Comparison of ENCODE assay signal across 8 cellular contexts in the genomic region with DNA sequence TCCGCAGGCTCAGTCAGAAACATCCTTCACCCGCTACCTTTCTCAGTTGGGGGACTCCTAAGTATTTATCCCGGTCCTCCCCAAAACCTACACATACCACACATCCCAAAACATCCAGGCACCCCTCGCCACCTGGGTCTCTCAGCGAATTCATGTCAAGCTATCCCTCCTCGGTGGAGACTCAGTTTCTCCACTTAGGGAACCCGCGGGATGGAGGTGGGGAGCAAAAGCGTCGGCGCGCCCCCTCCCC. TPM values are rescaled to one million over a fixed set of nuclear protein-coding genes. Genes with fewer than 3 reads are reported as not detected.
DNase-seq lines count a peak whose midpoint lies in the region; ATAC-seq, FAIRE-seq and TF ChIP-seq lines count a peak whose summit lies in the region.

No MANE protein-coding gene starts in this region.

- no peak for FAIRE-seq in GM19239 (lab: Jason Lieb, UNC)

- DNase-seq in body of pancreas (no peak), GM19240 (ENCODE audit: insufficient read length, low spot score) (no peak), GM19239 (ENCODE audit: insufficient read length, low spot score) (no peak)

- CTCF ChIA-PET in HEK293 (lab: Yijun Ruan, JAX): interaction anchor here (0.5 to 3.0 kb wide), 6 partner anchors 15 to 572 kb away, joined by 3 to 12 read pairs (median 4); no protein-coding TSS in a partner anchor

- H3K27me3 ChIP-seq in ACC112 (ENCODE audit: insufficient read depth, low read length): no peaks in the 10 kb centered on the region
- no peaks in the 10 kb centered on the region for H3K27me3 ChIP-seq in body of pancreas

- TF ChIP-seq POLR2A in body of pancreas (IDR thresholded peaks at IDR 0.05): no peak

- H3K27ac ChIP-seq in ACC112 (ENCODE audit: low read depth, low read length): peak overlapping the region; percentile 67
- peak overlapping the region; percentile 83; the same call in 1 of the 2 replicates for H3K27ac ChIP-seq in HEK293 (ENCODE audit: extremely low read depth, low read depth, low read length)
- peak overlapping the region; percentile 90 to 100 (median 100) for H3K27ac ChIP-seq in body of pancreas
- peak overlapping the region; percentile 89 for H3K27ac ChIP-seq in mesodermal cell (ENCODE audit: low read depth, low read length, severe bottlenecking)

- TF ChIP-seq CTCF in HEK293 (tag by site-specific recombination; IDR thresholded peaks at IDR 0.05) (no peak), body of pancreas (IDR thresholded peaks at IDR 0.05) (no peak)

- intact Hi-C loops in body of pancreas (cut with DNase I): no loop called here

- H3K36me3 ChIP-seq in ACC112 (ENCODE audit: insufficient read depth, low read length) (no peaks in the 10 kb centered on the region), HEK293 (ENCODE audit: control insufficient read depth in 2 of 2, insufficient read depth in 1 of 2, low read length in 2 of 2) (no peaks in the 10 kb centered on the region), body of pancreas (replicated peaks in 1 of 2; ENCODE audit: insufficient read depth in 1 of 2, low read depth in 2 of 2) (no peaks in the 10 kb centered on the region), mesodermal cell (ENCODE audit: control insufficient read depth, insufficient read depth, low read length) (no peaks in the 10 kb centered on the region)

- H3K4me1 ChIP-seq in ACC112 (ENCODE audit: control insufficient read depth, insufficient read depth, low read length, unreplicated experiment) (peaks cover 32% of the 10 kb centered on the region), HEK293 (ENCODE audit: control insufficient read depth, insufficient read depth, low read length) (peaks cover 13% of the 10 kb centered on the region), body of pancreas (peaks cover 41% of the 10 kb centered on the region), mesodermal cell (ENCODE audit: control insufficient read depth, insufficient read depth, low read length, poor library complexity, severe bottlenecking) (peaks cover 17% of the 10 kb centered on the region)

- peak overlapping the region; percentile 82 for H3K4me3 ChIP-seq in ACC112 (ENCODE audit: low read depth, low read length)
- peak overlapping the region; percentile 50 for H3K4me3 ChIP-seq in HEK293 (ENCODE audit: low read depth, low read length)
- peak overlapping the region; percentile 46 to 70 for H3K4me3 ChIP-seq in body of pancreas
- H3K4me3 ChIP-seq in mesodermal cell (ENCODE audit: extremely low read depth, insufficient read depth, low read length, poor library complexity, severe bottlenecking): peak overlapping the region; percentile 61

- WGBS in body of pancreas, 2 donors: 0 to 1% methylated on average over 10 to 12 of the region's 12 CpGs
- 1 to 2% methylated on average over 11 to 12 of the region's 12 CpGs for WGBS in mesodermal cell (ENCODE audit: insufficient coverage in 2 of 2), 2 experiments

- no peak overlapping the region for H2AFZ ChIP-seq in ACC112 (ENCODE audit: low read length, unreplicated experiment)

- POLR2A ChIA-PET in HEK293 (lab: Yijun Ruan, JAX): interaction anchor here (0.5 to 2.2 kb wide), 8 partner anchors 10 to 192 kb away, joined by 3 to 14 read pairs (median 4); partner anchors contain the start of genes CKS1B, FLAD1 and PYGO2

- H3K9me3 ChIP-seq in HEK293 (ENCODE audit: control insufficient read depth, insufficient read depth, low read depth, low read length) (no peaks in the 10 kb centered on the region), body of pancreas (no peaks in the 10 kb centered on the region), mesodermal cell (ENCODE audit: control insufficient read depth, low read length) (no peaks in the 10 kb centered on the region)

- peaks cover 36% of the 10 kb centered on the region for H3K79me2 ChIP-seq in ACC112 (ENCODE audit: control insufficient read depth, insufficient read depth, low read length, unreplicated experiment)

- ATAC-seq in body of pancreas (no peak), GM21723 (IDR thresholded peaks at IDR 0.05; ENCODE audit: unreplicated experiment) (no peak), GM19023 (IDR thresholded peaks at IDR 0.05; ENCODE audit: unreplicated experiment) (no peak)

TF ChIP-seq in HEK293, 187 proteins besides CTCF, POLR2A, EP300 and RAD21:
- peak; percentile 12 for TF ChIP-seq ZBTB26 (tag by site-specific recombination; optimal IDR thresholded peaks at IDR 0.05)
- TF ChIP-seq ZNF335 (tag by site-specific recombination; conservative IDR thresholded peaks at IDR 0.05): peak; percentile 28; the same call in 1 of the 2 replicates
- peak; percentile 4; the same call in 1 of the 2 replicates for TF ChIP-seq SCRT1 (tag by site-specific recombination; IDR thresholded peaks at IDR 0.05; ENCODE audit: borderline replicate concordance)
- TF ChIP-seq, protein P1, sequence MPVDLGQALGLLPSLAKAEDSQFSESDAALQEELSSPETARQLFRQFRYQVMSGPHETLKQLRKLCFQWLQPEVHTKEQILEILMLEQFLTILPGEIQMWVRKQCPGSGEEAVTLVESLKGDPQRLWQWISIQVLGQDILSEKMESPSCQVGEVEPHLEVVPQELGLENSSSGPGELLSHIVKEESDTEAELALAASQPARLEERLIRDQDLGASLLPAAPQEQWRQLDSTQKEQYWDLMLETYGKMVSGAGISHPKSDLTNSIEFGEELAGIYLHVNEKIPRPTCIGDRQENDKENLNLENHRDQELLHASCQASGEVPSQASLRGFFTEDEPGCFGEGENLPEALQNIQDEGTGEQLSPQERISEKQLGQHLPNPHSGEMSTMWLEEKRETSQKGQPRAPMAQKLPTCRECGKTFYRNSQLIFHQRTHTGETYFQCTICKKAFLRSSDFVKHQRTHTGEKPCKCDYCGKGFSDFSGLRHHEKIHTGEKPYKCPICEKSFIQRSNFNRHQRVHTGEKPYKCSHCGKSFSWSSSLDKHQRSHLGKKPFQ (tag by site-specific recombination; IDR thresholded peaks at IDR 0.05): no peak
- TF ChIP-seq ZBTB20 (tag by site-specific recombination; IDR thresholded peaks at IDR 0.05): peak; percentile 51; the same call in 1 of the 2 replicates
- no peak for TF ChIP-seq WT1 (tag by site-specific recombination; IDR thresholded peaks at IDR 0.05)
- TF ChIP-seq SCRT2 (tag by site-specific recombination; IDR thresholded peaks at IDR 0.05): no peak; the same call in 1 of the 2 replicates

RNA-seq across cellular contexts. Expression of gene ZBTB7B, which starts 1.2 kb away (rescaled TPM):
- total RNA-seq in body of pancreas: 10 to 100 TPM; 30.1 to 34.3 TPM
- 10.8 TPM for polyA plus RNA-seq in mesodermal cell (2013, experiment 1 of 2)
- polyA plus RNA-seq in mesodermal cell (2013, experiment 2 of 2): 10.5 TPM

RNA-seq across cellular contexts. Expression of gene LENEP, which starts 8.0 kb away (rescaled TPM):
- total RNA-seq in body of pancreas: not detected
- polyA plus RNA-seq in mesodermal cell (2013, experiment 1 of 2): not detected
- not detected for polyA plus RNA-seq in mesodermal cell (2013, experiment 2 of 2)

RNA-seq across cellular contexts. Expression of gene FLAD1, which starts 18.2 kb away (rescaled TPM):
- total RNA-seq in body of pancreas: 10 to 100 TPM; 10.1 to 51.4 TPM
- 31.7 TPM for polyA plus RNA-seq in mesodermal cell (2013, experiment 1 of 2)
- 28.5 TPM for polyA plus RNA-seq in mesodermal cell (2013, experiment 2 of 2)

RNA-seq across cellular contexts. Expression of gene CKS1B, which starts 26.9 kb away (rescaled TPM):
- 10 to 100 TPM; 15.6 to 29.0 TPM for total RNA-seq in body of pancreas
- 298 TPM for polyA plus RNA-seq in mesodermal cell (2013, experiment 1 of 2)
- 280 TPM for polyA plus RNA-seq in mesodermal cell (2013, experiment 2 of 2)

RNA-seq across cellular contexts. Expression of gene SHC1, which starts 30.8 kb away (rescaled TPM):
- 10 to 100 TPM; 38.1 to 45.5 TPM for total RNA-seq in body of pancreas
- 288 TPM for polyA plus RNA-seq in mesodermal cell (2013, experiment 1 of 2)
- 227 TPM for polyA plus RNA-seq in mesodermal cell (2013, experiment 2 of 2)
